ENCODE assay signal across 30 cellular contexts in genomic region chr17:74761931-74762330, GRCh38. TPM values are rescaled to one million over a fixed set of nuclear protein-coding genes. Genes with fewer than 3 reads are reported as not detected.
DNase-seq lines count a peak whose midpoint lies in the region; ATAC-seq and TF ChIP-seq lines count a peak whose summit lies in the region.
"Had no signal": no experiment of that assay in that cellular context is flagged by ENCODE, and none has a peak within 500 bp of the region (broad histone marks: within the 10 kb centered on the region; RNA-seq: fewer than 3 reads in every experiment).

No MANE protein-coding gene starts in this region.

- H2BK5ac ChIP-seq in neuronal stem cell (ENCODE audit: low read length): peak overlapping the region; percentile 87

- WGBS in neuronal stem cell (ENCODE audit: extremely low coverage in 2 of 2, insufficient read length in 2 of 2, insufficient replicate concordance in 1 of 2), 2 donors: no CpG with 5 or more reads among the region's 11 CpGs
- 91 to 93% methylated on average over 3 to 11 of the region's 11 CpGs for WGBS in thyroid gland, 2 donors

- no peak overlapping the region for H3K4me3 ChIP-seq in effector memory CD4-positive, alpha-beta T cell (ENCODE audit: insufficient read depth, low read depth, low read length, poor library complexity, severe bottlenecking)
- no peak overlapping the region for H3K4me3 ChIP-seq in neuronal stem cell (ENCODE audit: low read length in 2 of 2)
- H3K4me3 ChIP-seq in vagina: no peak overlapping the region
- H3K4me3 ChIP-seq in thyroid gland (replicated peaks in 1 of 3): no peak overlapping the region
- H3K4me3 ChIP-seq: breast epithelium, heart left ventricle, Peyer's patch, skin epidermis, thoracic aorta had no signal

- H3K36me3 ChIP-seq in effector memory CD4-positive, alpha-beta T cell (ENCODE audit: control insufficient read depth, insufficient read depth, low read length): peaks cover 39% of the 10 kb centered on the region
- peaks cover 2 to 16% of the 10 kb centered on the region in 2 donors for H3K36me3 ChIP-seq in neuronal stem cell (replicated peaks in 1 of 2; ENCODE audit: control insufficient read depth in 2 of 2, insufficient read depth in 2 of 2, low read length in 2 of 2)
- H3K36me3 ChIP-seq in vagina: peaks cover 0 to 6% of the 10 kb centered on the region in 2 donors
- H3K36me3 ChIP-seq in thyroid gland: no peaks in the 10 kb centered on the region
- H3K36me3 ChIP-seq: breast epithelium, thoracic aorta had no signal

- no peaks in the 10 kb centered on the region for H3K9me3 ChIP-seq in effector memory CD4-positive, alpha-beta T cell (ENCODE audit: control insufficient read depth, low read length)
- H3K9me3 ChIP-seq in neuronal stem cell (replicated peaks in 1 of 2; ENCODE audit: control insufficient read depth in 2 of 2, insufficient read depth in 1 of 2, low read depth in 1 of 2, low read length in 2 of 2) (no peaks in the 10 kb centered on the region), vagina (no peaks in the 10 kb centered on the region), thyroid gland (no peaks in the 10 kb centered on the region)
- H3K9me3 ChIP-seq: breast epithelium, heart left ventricle, Peyer's patch, thoracic aorta had no signal

- H2BK15ac ChIP-seq in neuronal stem cell (ENCODE audit: low read length): peak overlapping the region; percentile 92

- peak overlapping the region; percentile 76 for H3K18ac ChIP-seq in neuronal stem cell (ENCODE audit: low read length)

- no peak overlapping the region for H2BK120ac ChIP-seq in neuronal stem cell (ENCODE audit: low read depth, low read length)

- H4K91ac ChIP-seq in neuronal stem cell (ENCODE audit: low read depth, low read length, poor library complexity): no peak overlapping the region

- H3K9me3 Mint-ChIP-seq in natural killer cell: no peaks in the 10 kb centered on the region
- no peaks in the 10 kb centered on the region for H3K9me3 Mint-ChIP-seq in natural killer cell treated with Interleukin-12 subunit alpha and Interleukin-12 subunit beta and Interleukin-15 and Interleukin-18, amount 100 ng/mL, for 72 hours
- H3K9me3 Mint-ChIP-seq: activated naive CD4-positive, alpha-beta T cell treated with anti-CD3 and anti-CD28 coated beads for 36 hours; CD4-positive, alpha-beta memory T cell had no signal

- H3K4me1 ChIP-seq in effector memory CD4-positive, alpha-beta T cell (ENCODE audit: control insufficient read depth, insufficient read depth, low read length, poor library complexity, severe bottlenecking): peaks cover 43% of the 10 kb centered on the region
- peaks cover 49 to 63% of the 10 kb centered on the region in 2 donors for H3K4me1 ChIP-seq in neuronal stem cell (ENCODE audit: control insufficient read depth in 2 of 2, insufficient read depth in 1 of 2, low read depth in 1 of 2, low read length in 2 of 2)
- peaks cover 85% of the 10 kb centered on the region for H3K4me1 ChIP-seq in vagina
- H3K4me1 ChIP-seq in thyroid gland: peaks cover 47 to 52% of the 10 kb centered on the region in 2 donors

- intact Hi-C loops in natural killer cell (cut with micrococcal nuclease) (no loop called here), vagina (cut with DNase I) (no loop called here), thyroid gland (cut with DNase I) (no loop called here)

- no peak overlapping the region for H3K9ac ChIP-seq in neuronal stem cell (ENCODE audit: low read depth, low read length, poor library complexity)

- H3K27ac ChIP-seq in effector memory CD4-positive, alpha-beta T cell (ENCODE audit: insufficient read depth, low read length, poor library complexity, severe bottlenecking): peak overlapping the region; percentile 58
- H3K27ac ChIP-seq in neuronal stem cell (replicated peaks; ENCODE audit: low read length): no peak overlapping the region
- H3K27ac ChIP-seq in vagina: peak overlapping the region; percentile 85
- no peak overlapping the region for H3K27ac ChIP-seq in thyroid gland

- H3K4me1 Mint-ChIP-seq in natural killer cell: peaks cover 51 to 73% of the 10 kb centered on the region in 2 donors
- H3K4me1 Mint-ChIP-seq in natural killer cell treated with Interleukin-12 subunit alpha and Interleukin-12 subunit beta and Interleukin-15 and Interleukin-18, amount 100 ng/mL, for 72 hours (ENCODE audit: low read depth in 2 of 2): peaks cover 30 to 47% of the 10 kb centered on the region in 2 donors

- H3K27me3 Mint-ChIP-seq in natural killer cell (ENCODE audit: low read depth in 2 of 2): no peaks in the 10 kb centered on the region
- no peaks in the 10 kb centered on the region for H3K27me3 Mint-ChIP-seq in natural killer cell treated with Interleukin-12 subunit alpha and Interleukin-12 subunit beta and Interleukin-15 and Interleukin-18, amount 100 ng/mL, for 72 hours
- H3K27me3 Mint-ChIP-seq: activated CD4-positive, alpha-beta T cell treated with anti-CD3 and anti-CD28 coated beads for 36 hours; CD4-positive, alpha-beta memory T cell had no signal

- H3K4me2 ChIP-seq in neuronal stem cell (ENCODE audit: insufficient read depth, low read length, poor library complexity, severe bottlenecking): no peak overlapping the region

- DNase-seq in natural killer cell: no peak
- DNase-seq in natural killer cell treated with Interleukin-12 subunit alpha and Interleukin-12 subunit beta and Interleukin-15 and Interleukin-18, amount 100 ng/mL, for 72 hours (ENCODE audit: low spot score): no peak
- DNase-seq in effector memory CD4-positive, alpha-beta T cell: no peak
- DNase-seq in neuronal stem cell (ENCODE audit: low spot score): no peak
- DNase-seq in vagina (ENCODE audit: extremely low spot score in 2 of 2): no peak
- DNase-seq in thyroid gland: no peak
- no peak for DNase-seq in activated gamma-delta T cell treated with Interleukin-2 at 50 U/mL for 16 hours
- DNase-seq: activated CD4-positive, alpha-beta T cell treated with anti-CD3 and anti-CD28 coated beads for 36 hours; activated CD8-positive, alpha-beta memory T cell treated with anti-CD3 and anti-CD28 coated beads for 24 hours; activated naive CD4-positive, alpha-beta T cell treated with anti-CD3 and anti-CD28 coated beads for 36 hours; activated T-cell treated with anti-CD3 and anti-CD28 coated beads, Interleukin-2, amount 50 U/mL, for 1 hour; amygdala; GF-D8; heart left ventricle; midbrain; NCI-H1092; NCI-H187; NCI-H2171 treated with DMSO at 0.1 percent for 48 hours; NCI-H524 treated with DMSO at 0.1 percent for 48 hours; T-helper 1 cell had no signal

- H2BK12ac ChIP-seq in neuronal stem cell (ENCODE audit: low read length): no peak overlapping the region

- TF ChIP-seq POLR2A in vagina (IDR thresholded peaks at IDR 0.05) (no peak), thyroid gland (IDR thresholded peaks at IDR 0.05) (no peak)

- peak overlapping the region; percentile 85 to 92 for H3K27ac Mint-ChIP-seq in natural killer cell
- peak overlapping the region in 1 of 2 donors; percentile 84 for H3K27ac Mint-ChIP-seq in natural killer cell treated with Interleukin-12 subunit alpha and Interleukin-12 subunit beta and Interleukin-15 and Interleukin-18, amount 100 ng/mL, for 72 hours
- H3K27ac Mint-ChIP-seq: activated naive CD4-positive, alpha-beta T cell treated with anti-CD3 and anti-CD28 coated beads for 36 hours had no signal

- H2AK5ac ChIP-seq in neuronal stem cell (ENCODE audit: low read depth, low read length): peak overlapping the region; percentile 76

- peak overlapping the region; percentile 49 for H3K4me3 Mint-ChIP-seq in natural killer cell
- no peak overlapping the region for H3K4me3 Mint-ChIP-seq in natural killer cell treated with Interleukin-12 subunit alpha and Interleukin-12 subunit beta and Interleukin-15 and Interleukin-18, amount 100 ng/mL, for 72 hours
- H3K4me3 Mint-ChIP-seq: activated CD4-positive, alpha-beta T cell treated with anti-CD3 and anti-CD28 coated beads for 36 hours; activated naive CD4-positive, alpha-beta T cell treated with anti-CD3 and anti-CD28 coated beads for 36 hours had no signal

- TF ChIP-seq CTCF in natural killer cell (IDR thresholded peaks at IDR 0.05) (no peak), vagina (IDR thresholded peaks at IDR 0.05) (no peak), thyroid gland (IDR thresholded peaks at IDR 0.05) (no peak)

- no peak overlapping the region for H2AFZ ChIP-seq in neuronal stem cell (ENCODE audit: low read length)

- peak overlapping the region; percentile 71 for H3K23ac ChIP-seq in neuronal stem cell (ENCODE audit: low read depth, low read length, poor library complexity)

- H4K8ac ChIP-seq in neuronal stem cell (ENCODE audit: low read depth, low read length): no peak overlapping the region

- no peak overlapping the region for H3K14ac ChIP-seq in neuronal stem cell (ENCODE audit: low read length)

- H3K79me1 ChIP-seq in neuronal stem cell (ENCODE audit: low read depth, low read length): peaks cover 22% of the 10 kb centered on the region

- no peaks in the 10 kb centered on the region for H3K27me3 ChIP-seq in effector memory CD4-positive, alpha-beta T cell (replicated peaks; ENCODE audit: control insufficient read depth, insufficient read depth, low read length, poor library complexity, severe bottlenecking)
- H3K27me3 ChIP-seq in neuronal stem cell (ENCODE audit: control insufficient read depth in 3 of 3, insufficient read depth in 3 of 3, low read depth in 1 of 3, low read length in 3 of 3): no peaks in the 10 kb centered on the region
- no peaks in the 10 kb centered on the region for H3K27me3 ChIP-seq in vagina
- no peaks in the 10 kb centered on the region for H3K27me3 ChIP-seq in thyroid gland
- H3K27me3 ChIP-seq: breast epithelium, heart left ventricle, Peyer's patch had no signal

- no peak overlapping the region for H3K4ac ChIP-seq in neuronal stem cell (ENCODE audit: low read length)

- no peak for ATAC-seq in natural killer cell
- no peak for ATAC-seq in natural killer cell treated with Interleukin-12 subunit alpha and Interleukin-12 subunit beta and Interleukin-15 and Interleukin-18, amount 100 ng/mL, for 72 hours
- no peak for ATAC-seq in HG02970 (IDR thresholded peaks at IDR 0.05; ENCODE audit: low FRiP score, unreplicated experiment)
- ATAC-seq: activated CD4-positive, alpha-beta T cell treated with anti-CD3 and anti-CD28 coated beads for 36 hours; heart left ventricle; left lobe of liver had no signal

- H3K36me3 Mint-ChIP-seq in natural killer cell: no peaks in the 10 kb centered on the region
- H3K36me3 Mint-ChIP-seq in natural killer cell treated with Interleukin-12 subunit alpha and Interleukin-12 subunit beta and Interleukin-15 and Interleukin-18, amount 100 ng/mL, for 72 hours: no peaks in the 10 kb centered on the region

RNA-seq across cellular contexts. Expression of gene NHERF1, which starts 13.5 kb away (rescaled TPM):
- 100 to 1,000 TPM; 323 to 372 (median 362) TPM for total RNA-seq in natural killer cell
- total RNA-seq in natural killer cell treated with Interleukin-12 subunit alpha and Interleukin-12 subunit beta and Interleukin-15 and Interleukin-18, amount 100 ng/mL, for 72 hours: 100 to 1,000 TPM; 159 to 187 TPM
- 67.4 TPM for polyA plus RNA-seq in neuronal stem cell (2013, experiment 1 of 2)
- polyA plus RNA-seq in neuronal stem cell (2013, experiment 2 of 2): 67.1 TPM
- 57.2 TPM for total RNA-seq in vagina
- total RNA-seq in thyroid gland: 10 to 100 TPM; 21.9 to 63.4 (median 43.8) TPM

RNA-seq across cellular contexts. Expression of gene NAT9, which starts 14.2 kb away (rescaled TPM):
- 10 to 100 TPM; 20.0 to 27.2 (median 24.8) TPM for total RNA-seq in natural killer cell
- total RNA-seq in natural killer cell treated with Interleukin-12 subunit alpha and Interleukin-12 subunit beta and Interleukin-15 and Interleukin-18, amount 100 ng/mL, for 72 hours: 10 to 100 TPM; 42.9 to 60.7 TPM
- polyA plus RNA-seq in neuronal stem cell (2013, experiment 1 of 2): 38.7 TPM
- 39.5 TPM for polyA plus RNA-seq in neuronal stem cell (2013, experiment 2 of 2)
- 28.5 TPM for total RNA-seq in vagina
- total RNA-seq in thyroid gland: 10 to 100 TPM; 33.1 to 46.5 (median 41.4) TPM

RNA-seq across cellular contexts. Expression of gene RAB37, which starts 24.9 kb away (rescaled TPM):
- total RNA-seq in natural killer cell (100 to 1,000 TPM; 150 to 184 (median 169) TPM), vagina (7.1 TPM), thyroid gland (1 to 10 TPM in 1 of 4 donors, under 1 TPM in 3; 0.33 to 1.8 (median 0.39) TPM)
- total RNA-seq in natural killer cell treated with Interleukin-12 subunit alpha and Interleukin-12 subunit beta and Interleukin-15 and Interleukin-18, amount 100 ng/mL, for 72 hours: 1 to 10 TPM; 1.3 to 3.3 TPM
- polyA plus RNA-seq in neuronal stem cell (2013, experiment 1 of 2): 1.6 TPM
- 1.4 TPM for polyA plus RNA-seq in neuronal stem cell (2013, experiment 2 of 2)
- polyA plus RNA-seq: neural cell had no signal

RNA-seq across cellular contexts. Expression of gene CD300LF, which starts 49.2 kb away (rescaled TPM):
- total RNA-seq in natural killer cell (10 to 100 TPM in 1 of 3 donors, 1 to 10 TPM in 2; 1.9 to 10.6 (median 8.7) TPM), vagina (0.49 TPM), thyroid gland (not detected)
- 1 to 10 TPM in 1 of 2 donors, not detected in 1; 2.2 TPM for total RNA-seq in natural killer cell treated with Interleukin-12 subunit alpha and Interleukin-12 subunit beta and Interleukin-15 and Interleukin-18, amount 100 ng/mL, for 72 hours
- not detected for polyA plus RNA-seq in neuronal stem cell (2013, experiment 1 of 2)
- not detected for polyA plus RNA-seq in neuronal stem cell (2013, experiment 2 of 2)
- total RNA-seq: activated CD4-positive, alpha-beta T cell treated with anti-CD3 and anti-CD28 coated beads for 36 hours; activated naive CD4-positive, alpha-beta T cell treated with anti-CD3 and anti-CD28 coated beads for 36 hours; dermis microvascular lymphatic vessel endothelial cell; left lobe of liver; pulmonary artery endothelial cell had no signal
- polyA plus RNA-seq: CD4-positive, alpha-beta memory T cell; neural cell had no signal

Comparison
In these comparisons a context has a peak if more than half of its experiments do, and no peak if none do; other contexts are left out.
1. RNA of gene RAB37, which starts 24.9 kb away (total RNA-seq): 150 to 184 TPM in natural killer cell; 7.1 TPM in vagina (single experiment), 1.3 to 3.3 TPM in natural killer cell treated with Interleukin-12 subunit alpha and Interleukin-12 subunit beta and Interleukin-15 and Interleukin-18, amount 100 ng/mL, for 72 hours and 0.33 to 1.8 TPM in thyroid gland; every median in the first group is over 10 times any median in the second.
2. H3K27ac ChIP-seq: peak in effector memory CD4-positive, alpha-beta T cell (single experiment) and vagina (single experiment); none in neuronal stem cell (single experiment) and thyroid gland (0 of 3).